8 cellular contexts compared by ENCODE assay signal in the genomic region with DNA sequence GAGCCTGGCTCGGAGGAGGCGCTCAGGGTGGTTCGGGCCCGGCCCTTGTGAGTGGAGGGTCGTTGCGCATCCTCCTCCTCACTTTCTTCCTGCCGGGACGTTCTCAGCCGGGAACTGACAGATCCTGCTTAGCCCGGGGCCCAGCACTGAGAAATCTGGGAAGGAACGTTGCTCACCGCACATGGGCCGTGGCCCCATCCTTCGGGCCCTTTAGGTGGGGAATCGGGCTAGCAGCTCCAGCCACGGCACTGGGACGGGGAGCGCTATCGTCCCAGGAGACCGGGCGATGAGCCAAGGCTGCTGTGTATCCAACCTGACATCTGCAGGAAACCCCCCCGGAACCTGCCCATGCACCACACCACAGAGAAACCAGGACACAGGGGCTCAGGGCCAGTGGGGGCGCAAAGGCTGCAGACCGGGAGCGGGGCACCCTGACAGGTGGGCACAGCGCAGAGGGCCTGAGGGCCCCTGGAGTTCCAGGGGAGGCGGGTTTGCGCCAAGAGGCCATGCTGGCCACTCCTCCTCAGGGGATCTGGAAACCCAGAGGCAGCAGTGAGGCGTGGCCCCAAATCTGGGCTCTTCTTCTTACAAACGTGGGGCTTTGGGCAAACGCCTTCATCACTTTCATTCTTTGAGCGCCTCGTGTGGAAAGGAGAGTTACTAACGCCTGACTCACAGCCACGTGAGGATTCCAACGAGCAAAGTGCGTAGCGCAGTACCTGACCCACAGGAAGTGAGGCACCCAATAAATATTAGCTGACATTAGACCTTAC. TPM values are rescaled to one million over a fixed set of nuclear protein-coding genes. Genes with fewer than 3 reads are reported as not detected.
DNase-seq lines count a peak whose midpoint lies in the region; ATAC-seq and TF ChIP-seq lines count a peak whose summit lies in the region.

A gene (minus strand): TSS at position 116 of the 773 bp plus-strand sequence. CDS start 4,659 bp downstream, outside the sequence.

- peak within 1 kb of the TSS; percentile 61 for H3K4me3 ChIP-seq in fibroblast of mammary gland (ENCODE audit: control insufficient read depth, low read depth, low read length)

- intact Hi-C loops in natural killer cell (cut with micrococcal nuclease), result loop anchor here (1.0 kb wide), 1 partner anchor 36 kb away; no protein-coding TSS in a partner anchor

- H3K4me1 Mint-ChIP-seq in natural killer cell, result peaks cover 11 to 31% of the 10 kb centered on the region in 2 donors
- peaks cover 35% of the 10 kb centered on the region for H3K4me1 Mint-ChIP-seq in stimulated activated memory B cell treated with anti-CD40 and anti-IgM and Interleukin-4, amounts not matched to agents 10 μg/mL and 1 μg/mL and 100 μg/mL, for 72 hours

- TF ChIP-seq CTCF in fibroblast of mammary gland (conservative IDR thresholded peaks at IDR 0.05; ENCODE audit: control insufficient read depth, insufficient read depth, low read depth, low read length), result peak; percentile 20
- peak; percentile 17 for TF ChIP-seq CTCF in natural killer cell (IDR thresholded peaks at IDR 0.05)

- peak within 1 kb of the TSS; percentile 90 for H3K4me3 Mint-ChIP-seq in natural killer cell
- H3K4me3 Mint-ChIP-seq in stimulated activated memory B cell treated with anti-CD40 and anti-IgM and Interleukin-4, amounts not matched to agents 10 μg/mL and 1 μg/mL and 100 μg/mL, for 72 hours, result peak within 1 kb of the TSS; percentile 90

- DNase-seq in Ammon's horn (ENCODE audit: low spot score) (peak; percentile 80), HPDE6-E6E7 (ENCODE audit: extremely low spot score) (peak; percentile 81), activated T-helper 1 cell treated with Interleukin-2 at 50 U/mL for 16 hours (ENCODE audit: low read depth) (peak; percentile 34), fibroblast of mammary gland (ENCODE audit: low read depth) (peak; percentile 96), natural killer cell (peak; percentile 66)

- ATAC-seq in GM19025 (IDR thresholded peaks at IDR 0.05; ENCODE audit: low read depth, unreplicated experiment) (peak; percentile 49), natural killer cell (peak; percentile 79 to 88 (median 82))
- peak; percentile 82 for ATAC-seq in stimulated activated memory B cell treated with anti-CD40 and anti-IgM and Interleukin-4, amounts not matched to agents 10 μg/mL and 1 μg/mL and 100 μg/mL, for 72 hours

- peaks cover 24 to 32% of the 10 kb centered on the region in 2 donors for H3K27me3 Mint-ChIP-seq in natural killer cell (ENCODE audit: low read depth in 2 of 2)
- H3K27me3 Mint-ChIP-seq in stimulated activated memory B cell treated with anti-CD40 and anti-IgM and Interleukin-4, amounts not matched to agents 10 μg/mL and 1 μg/mL and 100 μg/mL, for 72 hours, result peaks cover 38% of the 10 kb centered on the region

- H3K27ac Mint-ChIP-seq in natural killer cell, result peak within 1 kb of the TSS; percentile 36 to 87
- H3K27ac Mint-ChIP-seq in stimulated activated memory B cell treated with anti-CD40 and anti-IgM and Interleukin-4, amounts not matched to agents 10 μg/mL and 1 μg/mL and 100 μg/mL, for 72 hours, result peak within 1 kb of the TSS; percentile 83

- no peaks in the 10 kb centered on the region for H3K36me3 Mint-ChIP-seq in natural killer cell
- peaks cover 10% of the 10 kb centered on the region for H3K36me3 Mint-ChIP-seq in stimulated activated memory B cell treated with anti-CD40 and anti-IgM and Interleukin-4, amounts not matched to agents 10 μg/mL and 1 μg/mL and 100 μg/mL, for 72 hours

- no peaks in the 10 kb centered on the region for H3K9me3 Mint-ChIP-seq in natural killer cell
- no peaks in the 10 kb centered on the region for H3K9me3 Mint-ChIP-seq in stimulated activated memory B cell treated with anti-CD40 and anti-IgM and Interleukin-4, amounts not matched to agents 10 μg/mL and 1 μg/mL and 100 μg/mL, for 72 hours

TF ChIP-seq in PFSK-1, 5 proteins besides CTCF, POLR2A, EP300 and RAD21:
- TF ChIP-seq SIN3A (IDR thresholded peaks at IDR 0.05; ENCODE audit: borderline replicate concordance, insufficient read depth, low read length) (0 out of 2 replicates have a peak, but pooled peaks have one; percentile 25), POLR2AphosphoS5 (IDR thresholded peaks at IDR 0.05; ENCODE audit: low read depth, low read length) (no peak)

RNA-seq across cellular contexts. Expression of the gene that starts here (rescaled TPM):
- polyA plus RNA-seq in PFSK-1 (2012; ENCODE audit: insufficient read length, low read depth), result 0.90 TPM
- total RNA-seq in natural killer cell, result not detected

Comparison
In these comparisons a context has a peak if more than half of its experiments do, and no peak if none do; other contexts are left out.
1. Peak in every context shown above with its lines: DNase-seq, ATAC-seq and H3K4me3 ChIP-seq.
2. Peak in DNase-seq and ATAC-seq in natural killer cell; RNA of the gene not detected or under 1 TPM.
3. DNase-seq: peak in every context shown above with its lines; median percentile 96 in fibroblast of mammary gland; 81 in HPDE6-E6E7; 80 in Ammon's horn; 66 in natural killer cell; 34 in activated T-helper 1 cell treated with Interleukin-2 at 50 U/mL for 16 hours.